In genomic region chr13:44620057-44620456, GRCh38 we compare ENCODE assay signal across 17 cellular contexts. TPM values are rescaled to one million over a fixed set of nuclear protein-coding genes. Genes with fewer than 3 reads are reported as not detected.
DNase-seq lines count a peak whose midpoint lies in the region; ATAC-seq lines count a peak whose summit lies in the region.
"Had no signal": no experiment of that assay in that cellular context is flagged by ENCODE, and none has a peak within 500 bp of the region (broad histone marks: within the 10 kb centered on the region; RNA-seq: fewer than 3 reads in every experiment).

No MANE protein-coding gene starts in this region.

- DNase-seq in Caki2 (ENCODE audit: low read depth): peak; percentile 5
- peak; percentile 76 for DNase-seq in LHCN-M2 (ENCODE audit: low read depth)
- DNase-seq in epithelial cell of prostate (ENCODE audit: low read depth, low spot score): peak; percentile 60
- DNase-seq in mesenchymal stem cell: peak; percentile 44
- no peak for DNase-seq in dedifferentiated amniotic fluid mesenchymal stem cell (ENCODE audit: extremely low spot score)
- DNase-seq in dermis blood vessel endothelial cell: no peak
- no peak for DNase-seq in ecto neural progenitor cell (ENCODE audit: low spot score)
- DNase-seq: activated CD4-positive, alpha-beta memory T cell treated with anti-CD3 and anti-CD28 coated beads for 36 hours; BE2C; DMS153; H7; NCI-H1417; NCI-H446 treated with DMSO at 0.1 percent for 48 hours; sigmoid colon; stimulated activated CD4-positive, alpha-beta T cell treated with anti-CD3 and anti-CD28 coated beads, Interleukin-4, amount 100 ng/mL, for 1 hour had no signal

- no peak overlapping the region for H3K4me2 ChIP-seq in mesenchymal stem cell (ENCODE audit: low read length, poor library complexity, severe bottlenecking)

- H3K14ac ChIP-seq in mesenchymal stem cell (ENCODE audit: low read length in 2 of 2): no peak overlapping the region

- no peak overlapping the region for H2AK5ac ChIP-seq in mesenchymal stem cell (ENCODE audit: low read length, severe bottlenecking)

- H3K4me1 ChIP-seq in mesenchymal stem cell (ENCODE audit: control insufficient read depth, insufficient read depth, low read depth, low read length): no peaks in the 10 kb centered on the region
- H3K4me1 ChIP-seq: BE2C, sigmoid colon had no signal

- ATAC-seq in GM21723 (IDR thresholded peaks at IDR 0.05; ENCODE audit: unreplicated experiment): no peak
- ATAC-seq: esophagus mucosa had no signal

- no peaks in the 10 kb centered on the region for H3K79me1 ChIP-seq in mesenchymal stem cell (replicated peaks; ENCODE audit: low read length, poor library complexity, severe bottlenecking)

- no peak overlapping the region for H2BK15ac ChIP-seq in mesenchymal stem cell (ENCODE audit: low read depth, poor library complexity, severe bottlenecking)

- no peak overlapping the region for H2AFZ ChIP-seq in mesenchymal stem cell (ENCODE audit: low read depth, low read length)

- H3K23ac ChIP-seq in mesenchymal stem cell (ENCODE audit: low read length in 2 of 2): no peak overlapping the region

- H2BK120ac ChIP-seq in mesenchymal stem cell (ENCODE audit: low read depth, low read length): no peak overlapping the region

- no peak overlapping the region for H4K91ac ChIP-seq in mesenchymal stem cell (ENCODE audit: low read length)

- no peak overlapping the region for H3K4me3 ChIP-seq in mesenchymal stem cell (ENCODE audit: insufficient read depth in 1 of 2, low read depth in 1 of 2, low read length in 2 of 2)
- H3K4me3 ChIP-seq: sigmoid colon had no signal

- H2BK12ac ChIP-seq in mesenchymal stem cell (ENCODE audit: low read length in 2 of 2): no peak overlapping the region

- H3K27ac ChIP-seq in epithelial cell of prostate (no peak overlapping the region), mesenchymal stem cell (ENCODE audit: low read length, poor library complexity, severe bottlenecking) (no peak overlapping the region)
- H3K27ac ChIP-seq: sigmoid colon had no signal

- no peak overlapping the region for H3K18ac ChIP-seq in mesenchymal stem cell (ENCODE audit: low read depth in 1 of 2, low read length in 2 of 2)

- H4K8ac ChIP-seq in mesenchymal stem cell (ENCODE audit: low read length): no peak overlapping the region

- no peak overlapping the region for H3K9ac ChIP-seq in mesenchymal stem cell (ENCODE audit: low read length)

- no peaks in the 10 kb centered on the region for H3K36me3 ChIP-seq in mesenchymal stem cell (ENCODE audit: control insufficient read depth in 1 of 2, insufficient read depth in 2 of 2, low read depth in 1 of 2, low read length in 2 of 2)
- H3K36me3 ChIP-seq: BE2C, sigmoid colon had no signal

- H2BK5ac ChIP-seq in mesenchymal stem cell (ENCODE audit: low read depth, low read length, poor library complexity, severe bottlenecking): no peak overlapping the region

- no peak overlapping the region for H3K4ac ChIP-seq in mesenchymal stem cell (ENCODE audit: low read depth in 1 of 2, low read length in 2 of 2)

- H3K9me3 ChIP-seq in mesenchymal stem cell (ENCODE audit: control insufficient read depth, low read length): no peaks in the 10 kb centered on the region
- H3K9me3 ChIP-seq: BE2C, sigmoid colon had no signal

- in situ Hi-C loops in Caki2 (cut with HindIII; ENCODE audit: low pct_unique_long_range_greater_than_20kb, low sequenced_read_pairs): no loop called here

- H3K27me3 ChIP-seq in mesenchymal stem cell (ENCODE audit: control insufficient read depth in 1 of 2, insufficient read depth in 1 of 2, low read length in 2 of 2): no peaks in the 10 kb centered on the region
- H3K27me3 ChIP-seq: BE2C, sigmoid colon had no signal

RNA-seq across cellular contexts. Expression of gene TSC22D1, which starts 43.9 kb away (rescaled TPM):
- 53.8 and 55.5 TPM in 2 replicates for total RNA-seq in Caki2 (2014; rRNA removed; shearing (Covaris generic); ENCODE audit: low replicate concordance)
- total RNA-seq in LHCN-M2 (2014; rRNA removed) (39.6 and 44.7 TPM in 2 replicates), dermis blood vessel endothelial cell (48.2 and 76.4 TPM in 2 replicates)
- 23.8 TPM for polyA plus RNA-seq in LHCN-M2 (2012)
- 88.9 TPM for polyA plus RNA-seq in mesenchymal stem cell (2013, experiment 1 of 2)
- polyA plus RNA-seq in mesenchymal stem cell (2013, experiment 2 of 2): 89.1 TPM

Comparison
In these comparisons a context has a peak if more than half of its experiments do, and no peak if none do; other contexts are left out.
1. DNase-seq: peak in Caki2 (single experiment), LHCN-M2 (single experiment), epithelial cell of prostate (single experiment) and mesenchymal stem cell (single experiment); none in dedifferentiated amniotic fluid mesenchymal stem cell (single experiment), dermis blood vessel endothelial cell (single experiment) and ecto neural progenitor cell (single experiment).